In genomic region chr1:30901798-30902652, GRCh38 we compare ENCODE assay signal across 1 cellular context.
TF ChIP-seq lines count a peak whose summit lies in the region.

No MANE protein-coding gene starts in this region.

TF ChIP-seq in HEK293, 187 proteins besides CTCF, POLR2A, EP300 and RAD21 (continued from another document):
- TF ChIP-seq ZNF148 (tag by site-specific recombination; IDR thresholded peaks at IDR 0.05; ENCODE audit: borderline replicate concordance) (no peak), ZNF777 (tag by site-specific recombination; IDR thresholded peaks at IDR 0.05; ENCODE audit: borderline replicate concordance) (no peak)
